In the genomic region with DNA sequence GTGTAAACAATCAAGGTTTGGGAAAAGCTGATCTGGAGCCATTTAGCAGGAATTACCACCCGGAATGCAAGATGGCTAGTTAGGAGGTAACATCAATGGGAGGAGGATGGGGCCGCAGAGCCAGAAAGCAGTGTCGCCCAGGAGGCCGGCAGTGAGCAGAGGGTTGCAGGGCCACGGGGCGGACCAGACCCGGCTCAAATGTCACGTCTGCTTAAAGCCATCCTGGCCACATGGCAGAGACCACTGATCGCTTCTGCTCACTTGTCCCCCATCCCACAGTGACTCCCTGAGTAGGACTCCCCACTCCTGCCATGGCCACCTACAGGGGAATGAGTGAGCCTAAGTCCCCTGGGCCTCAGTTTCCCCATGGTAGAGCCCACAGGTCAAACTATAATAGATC, we compare ENCODE assay signal across 24 cellular contexts. TPM values are rescaled to one million over a fixed set of nuclear protein-coding genes. Genes with fewer than 3 reads are reported as not detected.
A peak's percentile ranks its signal among the peaks of the same experiment; 100 is the strongest.
DNase-seq lines count a peak whose midpoint lies in the region; ATAC-seq, FAIRE-seq and TF ChIP-seq lines count a peak whose summit lies in the region.
"Had no signal": no experiment of that assay in that cellular context is flagged by ENCODE, and none has a peak within 500 bp of the region (broad histone marks: within the 10 kb centered on the region; RNA-seq: fewer than 3 reads in every experiment).

No MANE protein-coding gene starts in this region.

- H3K27me3 ChIP-seq in AG04450 (ENCODE audit: control insufficient read depth, insufficient read depth, low read length) (no peaks in the 10 kb centered on the region), PC-9 (ENCODE audit: insufficient read depth, low read depth) (no peaks in the 10 kb centered on the region), endothelial cell of umbilical vein (ENCODE audit: control insufficient read depth in 2 of 2, insufficient read depth in 2 of 2, low read length in 2 of 2) (no peaks in the 10 kb centered on the region), psoas muscle (ENCODE audit: insufficient read depth in 3 of 3, low read length in 2 of 3) (no peaks in the 10 kb centered on the region)
- H3K27me3 ChIP-seq: hepatocyte, transverse colon had no signal

- ATAC-seq in psoas muscle: peak in 1 of 4 donors; percentile 29
- no peak for ATAC-seq in HG02588 (IDR thresholded peaks at IDR 0.05; ENCODE audit: unreplicated experiment)
- ATAC-seq: activated naive CD8-positive, alpha-beta T cell treated with anti-CD3 and anti-CD28 coated beads, Interleukin-2, amount 50 U/mL, for 24 hours; stimulated activated naive CD8-positive, alpha-beta T cell treated with anti-CD3 and anti-CD28 coated beads, Interleukin-15, amount 100 ng/mL, for 72 hours had no signal

- CTCF ChIA-PET in AG04450 (lab: Charles Lee): no interaction called here
- CTCF ChIA-PET in PC-9 (lab: Charles Lee): interaction anchor here (0.7 to 0.8 kb wide), 2 partner anchors 36 to 158 kb away, joined by 3 read pairs; no protein-coding TSS in a partner anchor
- CTCF ChIA-PET in endothelial cell of umbilical vein (lab: Charles Lee): interaction anchor here (1.0 to 2.0 kb wide), 4 partner anchors 13 to 91 kb away, joined by 3 to 8 read pairs (median 5); no protein-coding TSS in a partner anchor

- BruUV-seq in PC-9 (replicated peaks; lab: Mats Ljungman, UMichigan): TSS peak; percentile 57
- BruUV-seq in endothelial cell of umbilical vein (replicated peaks; lab: Mats Ljungman, UMichigan): TSS peak; percentile 23

- H3K9me3 ChIP-seq in AG04450 (ENCODE audit: control insufficient read depth, insufficient read depth, low read length) (no peaks in the 10 kb centered on the region), PC-9 (ENCODE audit: insufficient read depth, low read depth) (no peaks in the 10 kb centered on the region), endothelial cell of umbilical vein (replicated peaks; ENCODE audit: control insufficient read depth, insufficient read depth, low read length) (no peaks in the 10 kb centered on the region), psoas muscle (no peaks in the 10 kb centered on the region)
- H3K9me3 ChIP-seq: transverse colon had no signal

- H3K4me1 ChIP-seq in PC-9 (replicated peaks; ENCODE audit: insufficient read depth): peaks cover 36% of the 10 kb centered on the region
- H3K4me1 ChIP-seq in endothelial cell of umbilical vein (ENCODE audit: control insufficient read depth, extremely low read depth, insufficient read depth, low read length): peaks cover 49% of the 10 kb centered on the region
- H3K4me1 ChIP-seq in psoas muscle: peaks cover 30% of the 10 kb centered on the region

- no peak for TF ChIP-seq POLR2A in endothelial cell of umbilical vein (IDR thresholded peaks at IDR 0.05; ENCODE audit: low read depth, low read length)

- peak overlapping the region; percentile 53 for H3K27ac ChIP-seq in AG04450 (ENCODE audit: low read depth, low read length)
- peak overlapping the region; percentile 63 for H3K27ac ChIP-seq in PC-9
- H3K27ac ChIP-seq in endothelial cell of umbilical vein (ENCODE audit: insufficient read depth, low read depth, low read length): peak overlapping the region; percentile 54
- H3K27ac ChIP-seq in psoas muscle: peak overlapping the region; percentile 65
- H3K27ac ChIP-seq: hepatocyte had no signal

- H3K36me3 ChIP-seq in PC-9 (ENCODE audit: low read depth) (no peaks in the 10 kb centered on the region), endothelial cell of umbilical vein (ENCODE audit: control insufficient read depth in 2 of 2, extremely low read depth in 1 of 2, insufficient read depth in 2 of 2, low read length in 2 of 2) (peaks cover 0 to 3% of the 10 kb centered on the region in 2 experiments), psoas muscle (ENCODE audit: insufficient read depth in 1 of 2, low read depth in 1 of 2) (peaks cover 0 to 32% of the 10 kb centered on the region in 2 donors)

- FAIRE-seq in endothelial cell of umbilical vein (lab: Jason Lieb, UNC): no peak
- FAIRE-seq: G401.6 had no signal

- no peaks in the 10 kb centered on the region for H3K9me2 ChIP-seq in PC-9 (ENCODE audit: insufficient read depth)

- DNase-seq in AG04450 (ENCODE audit: low read depth, low spot score) (no peak), PC-9 (no peak), endothelial cell of umbilical vein (ENCODE audit: low read depth, low spot score) (no peak), psoas muscle (peak in 1 of 2 donors; percentile 36), epidermal melanocyte (ENCODE audit: insufficient read length, low spot score) (no peak), DMS53 (lab: John Stamatoyannopoulos, UW) (no peak), CD1c-positive myeloid dendritic cell (ENCODE audit: extremely low spot score) (no peak)
- DNase-seq: activated CD4-positive, alpha-beta T cell treated with anti-CD3 and anti-CD28 coated beads for 4 hours; activated gamma-delta T cell treated with Interleukin-2 at 50 U/mL for 16 hours; activated naive CD8-positive, alpha-beta T cell treated with anti-CD3 and anti-CD28 coated beads, Interleukin-2, amount 50 U/mL, for 24 hours; effector CD4-positive, alpha-beta T cell; foreskin melanocyte; H7; NCI-H2029 treated with DMSO at 0.1 percent for 48 hours; NCI-H748 treated with DMSO at 0.1 percent for 48 hours; stimulated activated CD4-positive, alpha-beta T cell treated with anti-CD3 and anti-CD28 coated beads, Interleukin-1b, Interleukin-23, amount 100 ng/mL, for 48 hours; stimulated activated CD8-positive, alpha-beta memory T cell treated with anti-CD3 and anti-CD28 coated beads, Interleukin-4, amount 100 ng/mL, for 48 hours; stimulated activated naive CD8-positive, alpha-beta T cell treated with anti-CD3 and anti-CD28 coated beads, Interleukin-15, amount 100 ng/mL, for 72 hours; T-helper 2 cell; transverse colon had no signal

- TF ChIP-seq CTCF in AG04450 (IDR thresholded peaks at IDR 0.05; ENCODE audit: low read depth, low read length): no peak
- TF ChIP-seq CTCF in PC-9 (conservative IDR thresholded peaks at IDR 0.05): no peak
- TF ChIP-seq CTCF in endothelial cell of umbilical vein (IDR thresholded peaks at IDR 0.05; ENCODE audit: extremely low read depth in 1 of 2, insufficient read depth in 1 of 2, low read depth in 1 of 2, low read length in 2 of 2): no peak
- no peak for TF ChIP-seq CTCF in psoas muscle (IDR thresholded peaks at IDR 0.05)

- no peak overlapping the region for H3K4me3 ChIP-seq in AG04450 (ENCODE audit: low read depth, low read length)
- H3K4me3 ChIP-seq in PC-9: no peak overlapping the region
- no peak overlapping the region for H3K4me3 ChIP-seq in endothelial cell of umbilical vein (replicated peaks in 1 of 3; ENCODE audit: insufficient read depth in 1 of 3, low read depth in 1 of 3, low read length in 3 of 3)
- no peak overlapping the region for H3K4me3 ChIP-seq in psoas muscle
- H3K4me3 ChIP-seq: hepatocyte, skin epidermis, transverse colon had no signal

- H3K4me2 ChIP-seq in PC-9 (peak overlapping the region; percentile 39; the same call in 1 of the 2 replicates), endothelial cell of umbilical vein (ENCODE audit: insufficient read depth, low read length) (no peak overlapping the region)
- H3K4me2 ChIP-seq: hepatocyte had no signal

- H3F3A ChIP-seq in PC-9 (ENCODE audit: insufficient read depth, low read depth): peaks cover 36% of the 10 kb centered on the region

- peak overlapping the region; percentile 15 for H3K9ac ChIP-seq in endothelial cell of umbilical vein (replicated peaks; ENCODE audit: extremely low read depth, insufficient read depth, low read length)

- dilution Hi-C loops in endothelial cell of umbilical vein (cut with MboI; ENCODE audit: extremely low pct_ligation_motif_present, low sequenced_read_pairs): no loop called here

- H4K20me1 ChIP-seq in PC-9 (ENCODE audit: insufficient read depth) (no peaks in the 10 kb centered on the region), endothelial cell of umbilical vein (replicated peaks; ENCODE audit: control insufficient read depth, extremely low read depth, insufficient read depth, low read length) (no peaks in the 10 kb centered on the region)

- no peaks in the 10 kb centered on the region for H3K9me1 ChIP-seq in endothelial cell of umbilical vein (replicated peaks; ENCODE audit: control insufficient read depth, extremely low read depth, insufficient read depth, low read length)

- 61 to 88% (median 65%) methylated on average over 9 of the region's 9 CpGs for WGBS in psoas muscle, 3 donors

- POLR2A ChIA-PET in AG04450 (lab: Yijun Ruan, JAX): interaction anchor here (0.8 to 1.5 kb wide), 2 partner anchors 11 to 18 kb away, joined by 3 to 5 read pairs; a partner anchor contains a TSS
- POLR2A ChIA-PET in PC-9 (lab: Charles Lee; ENCODE audit: unreplicated experiment): interaction anchor here (0.6 kb wide), 1 partner anchor 78 kb away, joined by 5 read pairs; no protein-coding TSS in a partner anchor
- POLR2A ChIA-PET in endothelial cell of umbilical vein (lab: Charles Lee): no interaction called here

- H3K79me2 ChIP-seq in PC-9 (ENCODE audit: low read depth): no peaks in the 10 kb centered on the region
- peaks cover 12% of the 10 kb centered on the region for H3K79me2 ChIP-seq in endothelial cell of umbilical vein (ENCODE audit: control insufficient read depth, insufficient read depth, low read length)
- H3K79me2 ChIP-seq: hepatocyte had no signal

- H2AFZ ChIP-seq in PC-9 (no peak overlapping the region), endothelial cell of umbilical vein (ENCODE audit: low read depth, low read length) (no peak overlapping the region)
- H2AFZ ChIP-seq: hepatocyte had no signal

- intact Hi-C loops in PC-9 (cut with micrococcal nuclease; ENCODE audit: unreplicated experiment) (no loop called here), endothelial cell of umbilical vein (cut with micrococcal nuclease) (no loop called here), psoas muscle (cut with DNase I) (no loop called here)

TF ChIP-seq in endothelial cell of umbilical vein, 7 proteins besides CTCF, POLR2A, EP300 and RAD21 (continues in another document):
- TF ChIP-seq FOS (IDR thresholded peaks at IDR 0.05; ENCODE audit: borderline replicate concordance, insufficient read depth, low read length): no peak

RNA-seq across cellular contexts. Expression of a gene that starts 18.2 kb away (rescaled TPM):
- polyA plus RNA-seq in AG04450 (2011; rRNA removed) (49.1 and 51.5 TPM in 2 replicates), endothelial cell of umbilical vein (23.3 and 30.7 TPM in 2 replicates), psoas muscle (10 to 100 TPM; 32.8 to 64.9 (median 47.5) TPM)
- polyA minus RNA-seq in AG04450 (2011; rRNA and poly(A)+ RNA removed): 67.4 and 85.4 TPM in 2 replicates
- total RNA-seq in PC-9 (2021) (28.2 and 30.7 TPM in 2 replicates), endothelial cell of umbilical vein (60.2 and 60.9 TPM in 2 replicates), psoas muscle (10 to 100 TPM; 53.7 to 85.6 (median 63.2) TPM)
- polyA plus RNA-seq in endothelial cell of umbilical vein (2011; cell fraction: cytosol; rRNA removed): 34.5 TPM in 2 replicates
- polyA plus RNA-seq in endothelial cell of umbilical vein (2011; cell fraction: nucleus; rRNA removed): 20.1 and 28.9 TPM in 2 replicates
- 39.7 and 61.6 TPM in 2 replicates for polyA plus RNA-seq in endothelial cell of umbilical vein (2012)
- polyA minus RNA-seq in endothelial cell of umbilical vein: 58.9 and 59.2 TPM in 2 replicates
- polyA minus RNA-seq in endothelial cell of umbilical vein (2011; cell fraction: cytosol; rRNA and poly(A)+ RNA removed): 15.8 TPM
- 22.9 and 25.8 TPM in 2 replicates for polyA minus RNA-seq in endothelial cell of umbilical vein (2011; cell fraction: nucleus; rRNA and poly(A)+ RNA removed)
